Comparison of ENCODE assay signal across 7 cellular contexts in genomic region chr10:10714327-10714726, GRCh38.
"Had no signal": no experiment of that assay in that cellular context is flagged by ENCODE, and none has a peak within 500 bp of the region (broad histone marks: within the 10 kb centered on the region; RNA-seq: fewer than 3 reads in every experiment).

No MANE protein-coding gene starts in this region.

- H3K27ac Mint-ChIP-seq: IgD-negative memory B cell had no signal

- H3K27ac ChIP-seq: HL-60, KMS-11 had no signal

- H3K4me3 ChIP-seq: K562 had no signal

- H3K4me3 Mint-ChIP-seq: IgD-negative memory B cell had no signal

- H3K27me3 Mint-ChIP-seq: IgD-negative memory B cell had no signal

- H3K36me3 Mint-ChIP-seq: IgD-negative memory B cell had no signal

- ATAC-seq: HepG2, K562 had no signal

- DNase-seq: KBM-7, KG1 had no signal

- H3K4me1 Mint-ChIP-seq: IgD-negative memory B cell had no signal
